Comparison of ENCODE assay signal across 22 cellular contexts in genomic region chr2:202099515-202099914, GRCh38. TPM values are rescaled to one million over a fixed set of nuclear protein-coding genes. Genes with fewer than 3 reads are reported as not detected.
"Had no signal": no experiment of that assay in that cellular context is flagged by ENCODE, and none has a peak within 500 bp of the region (broad histone marks: within the 10 kb centered on the region; RNA-seq: fewer than 3 reads in every experiment).

No MANE protein-coding gene starts in this region.

- H3K4me3 ChIP-seq: esophagus squamous epithelium, suprapubic skin, upper lobe of right lung had no signal

- H3K4me1 ChIP-seq: esophagus squamous epithelium, suprapubic skin, upper lobe of right lung had no signal

- ATAC-seq: activated T-cell treated with anti-CD3 and anti-CD28 coated beads, Interleukin-2, amount 50 U/mL, for 4 hours; left colon; stimulated activated naive CD8-positive, alpha-beta T cell treated with anti-CD3 and anti-CD28 coated beads, Interleukin-15, Interleukin-2, amounts not matched to agents 100 U/mL and 50 U/mL, for 24 hours; upper lobe of right lung had no signal

- H3K36me3 ChIP-seq: brain microvascular endothelial cell, esophagus squamous epithelium, suprapubic skin, upper lobe of right lung had no signal

- H3K27ac Mint-ChIP-seq: activated naive CD8-positive, alpha-beta T cell; nephron had no signal

- H3K9me3 Mint-ChIP-seq: activated T-cell treated with anti-CD3 and anti-CD28 coated beads, Interleukin-2, amount 50 U/mL, for 4 hours; nephron had no signal

- H3K9me3 ChIP-seq: esophagus squamous epithelium, suprapubic skin, upper lobe of right lung had no signal

- DNase-seq: activated CD4-positive, alpha-beta T cell treated with anti-CD3 and anti-CD28 coated beads, Interleukin-2, amount 50 U/mL, for 4 hours; activated effector memory CD4-positive, alpha-beta T cell treated with anti-CD3 and anti-CD28 coated beads, Interleukin-2, amount 50 U/mL, for 16 hours; activated T-cell treated with anti-CD3 and anti-CD28 coated beads, Interleukin-2, amount 50 U/mL, for 4 hours; amygdala; brain microvascular endothelial cell; cerebellar nuclear complex; dermis blood vessel endothelial cell; esophagus squamous epithelium; foreskin fibroblast; head of caudate nucleus; left colon; stimulated activated CD4-positive, alpha-beta T cell treated with anti-CD3 and anti-CD28 coated beads, Interleukin-12 subunit alpha, Interleukin-12 subunit beta, amount 100 ng/mL, for 4 hours; stimulated activated naive CD8-positive, alpha-beta T cell treated with anti-CD3 and anti-CD28 coated beads, Interleukin-15, Interleukin-2, amounts not matched to agents 100 U/mL and 50 U/mL, for 24 hours; T-helper 2 cell; upper lobe of right lung had no signal

- H3K4me3 Mint-ChIP-seq: activated naive CD8-positive, alpha-beta T cell; activated T-cell treated with anti-CD3 and anti-CD28 coated beads, Interleukin-2, amount 50 U/mL, for 4 hours; nephron had no signal

- H3K27ac ChIP-seq: brain microvascular endothelial cell, esophagus squamous epithelium, suprapubic skin, upper lobe of right lung had no signal

- H3K27me3 ChIP-seq: brain microvascular endothelial cell, esophagus squamous epithelium, suprapubic skin, upper lobe of right lung had no signal

- FAIRE-seq: TTC549 had no signal

RNA-seq across cellular contexts. Expression of gene KIAA2012, which starts 26.5 kb away (rescaled TPM):
- total RNA-seq: activated T-cell treated with anti-CD3 and anti-CD28 coated beads, Interleukin-2, amount 50 U/mL, for 4 hours; dermis blood vessel endothelial cell; esophagus squamous epithelium; lung microvascular endothelial cell; osteocyte; pulmonary artery endothelial cell; upper lobe of right lung had no signal
